ENCODE assay signal across 16 cellular contexts in the genomic region with DNA sequence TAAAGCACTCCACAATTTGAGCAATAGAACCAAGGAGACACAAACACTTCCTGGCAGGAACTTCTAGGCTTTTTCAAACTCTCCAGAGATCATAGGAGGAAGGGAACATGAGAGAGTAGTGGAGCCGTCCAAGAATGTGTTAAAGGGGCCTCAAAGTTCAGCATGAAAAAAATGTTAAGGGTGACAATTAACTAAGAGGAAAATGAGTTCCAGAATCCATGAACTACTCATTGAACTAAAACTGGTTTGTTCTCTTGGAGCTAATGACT.
"Had no signal": no experiment of that assay in that cellular context is flagged by ENCODE, and none has a peak within 500 bp of the region (broad histone marks: within the 10 kb centered on the region; RNA-seq: fewer than 3 reads in every experiment).

No MANE protein-coding gene starts in this region.

- H3K36me3 Mint-ChIP-seq: activated naive CD8-positive, alpha-beta T cell; mesothelial cell of epicardium; natural killer cell treated with Interleukin-12 subunit alpha and Interleukin-12 subunit beta and Interleukin-15 and Interleukin-18, amount 100 ng/mL, for 72 hours had no signal

- H3K4me1 ChIP-seq: colonic mucosa, left ventricle myocardium inferior, vagina had no signal

- H3K36me3 ChIP-seq: colonic mucosa, left ventricle myocardium inferior, tibial artery, vagina had no signal

- H3K4me3 ChIP-seq: colonic mucosa, left ventricle myocardium inferior, tibial artery, vagina had no signal

- H3K9me3 ChIP-seq: colonic mucosa, tibial artery, vagina had no signal

- H3K4me3 Mint-ChIP-seq: activated CD4-positive, alpha-beta T cell treated with anti-CD3 and anti-CD28 coated beads for 36 hours; activated naive CD8-positive, alpha-beta T cell; endodermal cell; mesothelial cell of epicardium; natural killer cell treated with Interleukin-12 subunit alpha and Interleukin-12 subunit beta and Interleukin-15 and Interleukin-18, amount 100 ng/mL, for 72 hours had no signal

- H3K27me3 ChIP-seq: colonic mucosa, tibial artery, vagina had no signal

- H3K27ac ChIP-seq: colonic mucosa, left ventricle myocardium inferior, tibial artery, vagina had no signal

- DNase-seq: activated CD4-positive, alpha-beta T cell treated with anti-CD3 and anti-CD28 coated beads for 36 hours; activated CD4-positive, alpha-beta T cell treated with anti-CD3 and anti-CD28 coated beads, Interleukin-2, amount 50 U/mL, for 48 hours; central memory CD4-positive, alpha-beta T cell; colonic mucosa; endodermal cell; kidney; left ventricle myocardium inferior; posterior cingulate gyrus; stimulated activated CD4-positive, alpha-beta T cell treated with anti-CD3 and anti-CD28 coated beads, Interleukin-2, amount 100 ng/mL, for 24 hours; stimulated activated naive CD4-positive, alpha-beta T cell treated with Interleukin-2 at 50 U/mL for 16 hours; SW 1271; tibial artery had no signal

- H3K27ac Mint-ChIP-seq: activated CD4-positive, alpha-beta T cell treated with anti-CD3 and anti-CD28 coated beads for 36 hours; activated naive CD8-positive, alpha-beta T cell; natural killer cell treated with Interleukin-12 subunit alpha and Interleukin-12 subunit beta and Interleukin-15 and Interleukin-18, amount 100 ng/mL, for 72 hours had no signal

- H3K4me1 Mint-ChIP-seq: activated CD4-positive, alpha-beta T cell treated with anti-CD3 and anti-CD28 coated beads for 36 hours had no signal

- ATAC-seq: activated CD4-positive, alpha-beta T cell treated with anti-CD3 and anti-CD28 coated beads for 36 hours; natural killer cell treated with Interleukin-12 subunit alpha and Interleukin-12 subunit beta and Interleukin-15 and Interleukin-18, amount 100 ng/mL, for 72 hours had no signal
